ENCODE assay signal across 8 cellular contexts in the genomic region with DNA sequence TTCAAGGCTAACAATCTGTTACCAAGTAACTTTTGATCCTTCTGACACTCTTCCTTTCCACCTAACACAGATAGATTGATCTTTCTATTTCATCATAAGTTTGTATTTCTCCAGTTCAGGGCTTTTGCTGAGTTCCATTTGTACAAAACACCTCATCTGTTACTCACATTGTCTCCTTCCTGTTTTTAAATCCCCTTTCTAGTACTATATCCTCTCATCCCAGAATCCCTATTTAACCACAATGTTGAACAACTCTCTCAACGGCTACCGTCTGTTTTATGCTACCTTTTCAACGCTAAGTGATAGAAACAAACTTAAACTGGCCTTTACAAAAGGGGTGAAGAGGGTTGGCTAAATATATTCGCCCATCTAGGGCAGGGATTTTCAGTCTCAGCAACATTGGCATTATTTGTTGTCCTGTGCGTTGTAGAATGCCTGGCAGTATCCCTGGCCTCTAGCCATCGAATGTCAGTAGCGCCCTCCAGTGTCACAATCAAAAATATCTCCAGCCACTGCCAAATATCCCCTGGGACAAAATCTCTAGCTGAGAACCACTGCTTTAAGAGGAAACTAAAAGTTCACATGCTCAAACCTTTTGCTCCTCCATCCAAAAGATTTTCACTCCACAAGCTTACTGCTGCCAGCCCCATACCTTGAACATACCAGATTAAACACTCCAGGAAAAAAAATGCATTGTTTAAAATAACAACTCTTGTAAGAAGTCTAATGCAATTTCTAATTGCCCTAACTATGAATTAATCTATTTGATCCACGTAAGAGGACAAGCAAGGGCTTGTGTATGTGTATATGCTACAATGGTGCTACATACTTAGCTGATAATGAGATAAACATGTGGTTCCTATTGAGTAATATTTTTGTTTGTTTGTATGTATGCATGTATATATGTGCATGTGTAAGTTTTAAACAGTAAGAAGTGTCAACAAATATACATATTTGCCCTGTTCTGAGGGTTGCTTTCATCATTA.
A peak's percentile ranks its signal among the peaks of the same experiment; 100 is the strongest.
DNase-seq lines count a peak whose midpoint lies in the region; TF ChIP-seq lines count a peak whose summit lies in the region.

No MANE protein-coding gene starts in this region.

- H3K4me3 ChIP-seq in Karpas-422 (ENCODE audit: low read length) (no peak overlapping the region), hepatocyte (no peak overlapping the region)

- H3K9ac ChIP-seq in Karpas-422 (ENCODE audit: low read length), result no peak overlapping the region

- no peak overlapping the region for H3K27ac ChIP-seq in Karpas-422 (ENCODE audit: low read length)
- H3K27ac ChIP-seq in hepatocyte, result no peak overlapping the region

- H4K20me1 ChIP-seq in Karpas-422 (ENCODE audit: insufficient read depth, low read depth, low read length) (no peaks in the 10 kb centered on the region), hepatocyte (ENCODE audit: insufficient read depth, poor library complexity, severe bottlenecking) (no peaks in the 10 kb centered on the region)

- H3K4me2 ChIP-seq in Karpas-422 (ENCODE audit: low read depth, low read length, poor library complexity, severe bottlenecking) (no peak overlapping the region), hepatocyte (peak overlapping the region; percentile 34)

- TF ChIP-seq CTCF in hepatocyte (IDR thresholded peaks at IDR 0.05; ENCODE audit: poor library complexity), result peak; percentile 63

- H3K27me3 ChIP-seq in Karpas-422 (ENCODE audit: low read length), result no peaks in the 10 kb centered on the region
- no peaks in the 10 kb centered on the region for H3K27me3 ChIP-seq in hepatocyte

- H3K36me3 ChIP-seq in Karpas-422 (ENCODE audit: insufficient read depth, low read length) (no peaks in the 10 kb centered on the region), hepatocyte (replicated peaks; ENCODE audit: insufficient read depth, low read depth) (no peaks in the 10 kb centered on the region)

- DNase-seq in NCI-H2171 treated with DMSO at 0.1 percent for 48 hours (lab: John Stamatoyannopoulos, UW) (peak; percentile 11), NCI-H2171 (lab: John Stamatoyannopoulos, UW) (no peak), Karpas-422 (peak; percentile 52), SKM-1 treated with dmso at 0.1 percent for 144 hours (lab: John Stamatoyannopoulos, UW; ENCODE audit: unreplicated experiment) (peak; percentile 46), hepatocyte (ENCODE audit: low spot score) (peak; percentile 62), NCI-H226 (no peak)
- DNase-seq in activated CD4-positive, CD25-positive, alpha-beta regulatory T cell (lab: John Stamatoyannopoulos, UW), result no peak
- DNase-seq in stimulated activated CD4-positive, alpha-beta T cell treated with anti-CD3 and anti-CD28 coated beads, Interleukin-1b, Interleukin-23, amount 100 ng/mL, for 48 hours, result no peak

- 33% methylated on average over 8 of the region's 8 CpGs for WGBS in hepatocyte (ENCODE audit: low lambda C conversion rate, missing lambda C conversion rate)

- H3K79me2 ChIP-seq in Karpas-422 (ENCODE audit: low read length), result no peaks in the 10 kb centered on the region
- H3K79me2 ChIP-seq in hepatocyte, result no peaks in the 10 kb centered on the region

- H3K9me2 ChIP-seq in Karpas-422 (replicated peaks; ENCODE audit: insufficient read depth, low read length), result no peaks in the 10 kb centered on the region
- no peaks in the 10 kb centered on the region for H3K9me2 ChIP-seq in hepatocyte (replicated peaks; ENCODE audit: insufficient read depth)

- H2AFZ ChIP-seq in Karpas-422 (ENCODE audit: low read length) (no peak overlapping the region), hepatocyte (no peak overlapping the region)

- H3K4me1 ChIP-seq in Karpas-422 (ENCODE audit: low read length) (no peaks in the 10 kb centered on the region), hepatocyte (ENCODE audit: insufficient read depth) (no peaks in the 10 kb centered on the region)

- H3K9me3 ChIP-seq in Karpas-422 (ENCODE audit: low read length) (peaks cover 25% of the 10 kb centered on the region), hepatocyte (ENCODE audit: low read depth) (no peaks in the 10 kb centered on the region)

Comparison
In these comparisons a context has a peak if more than half of its experiments do, and no peak if none do; other contexts are left out.
1. DNase-seq: peak in NCI-H2171 treated with DMSO at 0.1 percent for 48 hours (single experiment), Karpas-422 (single experiment), SKM-1 treated with dmso at 0.1 percent for 144 hours (single experiment) and hepatocyte (single experiment); none in NCI-H2171 (single experiment), activated CD4-positive, CD25-positive, alpha-beta regulatory T cell (0 of 4), stimulated activated CD4-positive, alpha-beta T cell treated with anti-CD3 and anti-CD28 coated beads, Interleukin-1b, Interleukin-23, amount 100 ng/mL, for 48 hours (single experiment) and NCI-H226 (single experiment).